In the genomic region with DNA sequence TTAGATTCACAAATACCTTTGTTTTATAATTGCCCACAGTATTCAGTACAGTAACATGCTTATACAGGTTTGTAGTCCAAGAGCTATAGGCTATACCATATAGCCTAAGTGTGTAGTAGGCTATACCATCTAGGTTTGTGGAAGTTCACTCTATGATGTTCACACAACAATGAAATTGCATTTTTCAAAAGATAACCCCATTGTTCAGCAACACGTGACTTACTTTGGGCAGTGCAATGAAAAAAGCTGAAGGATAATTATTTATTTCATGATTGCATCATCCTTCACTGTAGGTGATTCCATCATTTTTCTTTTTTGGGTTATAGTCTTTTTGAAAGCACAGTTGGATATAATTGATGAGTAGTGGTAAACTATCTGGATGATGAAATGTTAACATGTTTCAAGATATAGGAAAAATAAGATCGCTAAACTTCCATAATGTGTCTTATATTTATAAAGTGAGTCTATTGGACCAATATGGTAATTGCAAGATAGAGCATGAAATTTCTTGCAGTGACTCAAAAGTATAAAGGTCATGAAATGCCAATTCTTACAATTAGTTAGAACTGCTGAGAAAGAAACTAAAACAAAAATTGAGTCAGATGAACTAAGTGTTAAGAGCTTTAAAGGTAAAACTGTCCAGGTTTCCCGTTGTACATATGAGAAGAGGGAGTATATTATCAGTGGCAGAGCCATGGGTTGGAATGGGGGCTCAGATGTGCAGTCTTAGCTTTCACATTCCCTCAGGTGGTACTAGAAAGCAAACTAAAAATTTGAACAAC, we compare ENCODE assay signal across 1 cellular context.
TF ChIP-seq lines count a peak whose summit lies in the region.

No MANE protein-coding gene starts in this region.

TF ChIP-seq in K562, 482 proteins besides CTCF, POLR2A, EP300 and RAD21 (continued from another document and continues in another):
- TF ChIP-seq, protein P1, sequence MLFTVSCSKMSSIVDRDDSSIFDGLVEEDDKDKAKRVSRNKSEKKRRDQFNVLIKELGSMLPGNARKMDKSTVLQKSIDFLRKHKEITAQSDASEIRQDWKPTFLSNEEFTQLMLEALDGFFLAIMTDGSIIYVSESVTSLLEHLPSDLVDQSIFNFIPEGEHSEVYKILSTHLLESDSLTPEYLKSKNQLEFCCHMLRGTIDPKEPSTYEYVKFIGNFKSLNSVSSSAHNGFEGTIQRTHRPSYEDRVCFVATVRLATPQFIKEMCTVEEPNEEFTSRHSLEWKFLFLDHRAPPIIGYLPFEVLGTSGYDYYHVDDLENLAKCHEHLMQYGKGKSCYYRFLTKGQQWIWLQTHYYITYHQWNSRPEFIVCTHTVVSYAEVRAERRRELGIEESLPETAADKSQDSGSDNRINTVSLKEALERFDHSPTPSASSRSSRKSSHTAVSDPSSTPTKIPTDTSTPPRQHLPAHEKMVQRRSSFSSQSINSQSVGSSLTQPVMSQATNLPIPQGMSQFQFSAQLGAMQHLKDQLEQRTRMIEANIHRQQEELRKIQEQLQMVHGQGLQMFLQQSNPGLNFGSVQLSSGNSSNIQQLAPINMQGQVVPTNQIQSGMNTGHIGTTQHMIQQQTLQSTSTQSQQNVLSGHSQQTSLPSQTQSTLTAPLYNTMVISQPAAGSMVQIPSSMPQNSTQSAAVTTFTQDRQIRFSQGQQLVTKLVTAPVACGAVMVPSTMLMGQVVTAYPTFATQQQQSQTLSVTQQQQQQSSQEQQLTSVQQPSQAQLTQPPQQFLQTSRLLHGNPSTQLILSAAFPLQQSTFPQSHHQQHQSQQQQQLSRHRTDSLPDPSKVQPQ (CRISPR knock-in tag; IDR thresholded peaks at IDR 0.05; ENCODE audit: borderline replicate concordance): no peak
- TF ChIP-seq NR2F6 (CRISPR knock-in tag; IDR thresholded peaks at IDR 0.05) (no peak), EP400 (IDR thresholded peaks at IDR 0.05) (0 out of 2 replicates have a peak, but pooled peaks have one; percentile 25), TFAM (CRISPR knock-in tag; conservative IDR thresholded peaks at IDR 0.05) (no peak), MEIS2 (IDR thresholded peaks at IDR 0.05; ENCODE audit: partially characterized antibody) (peak; percentile 27), POLR2AphosphoS5 (IDR thresholded peaks at IDR 0.05; ENCODE audit: control insufficient read depth, insufficient read depth, low read depth, low read length) (no peak), FOXM1 (IDR thresholded peaks at IDR 0.05; ENCODE audit: low read depth) (peak; percentile 77), FOXM1 (CRISPR knock-in tag; IDR thresholded peaks at IDR 0.05; ENCODE audit: low read depth) (no peak), C11orf30 (IDR thresholded peaks at IDR 0.05; ENCODE audit: low read depth) (peak; percentile 39; the same call in 1 of the 2 replicates), ZNF3 (CRISPR knock-in tag; IDR thresholded peaks at IDR 0.05) (no peak), NFE2 (IDR thresholded peaks at IDR 0.05; ENCODE audit: low read depth) (0 out of 2 replicates have a peak, but pooled peaks have one; percentile 40), ZNF140 (CRISPR knock-in tag; IDR thresholded peaks at IDR 0.05) (no peak), TRIM24 (IDR thresholded peaks at IDR 0.05) (peak in 1 of 2 experiments; percentile 35; a peak in 2 of 4 replicates), WHSC1 (IDR thresholded peaks at IDR 0.05; ENCODE audit: low read length) (no peak), GTF2A2 (tag; IDR thresholded peaks at IDR 0.05) (no peak), ZNF311 (CRISPR knock-in tag; IDR thresholded peaks at IDR 0.05) (no peak), RAD51 (IDR thresholded peaks at IDR 0.05; ENCODE audit: borderline replicate concordance, low read depth) (peak; percentile 77), ZNF324 (CRISPR knock-in tag; IDR thresholded peaks at IDR 0.05) (no peak), CEBPB (tag; IDR thresholded peaks at IDR 0.05) (peak; percentile 92), BHLHE40 (IDR thresholded peaks at IDR 0.05; ENCODE audit: low read length) (0 out of 2 replicates have a peak, but pooled peaks have one; percentile 18), MAFG (tag; conservative IDR thresholded peaks at IDR 0.05) (peak; percentile 26; the same call in 1 of the 2 replicates), GTF2F1 (IDR thresholded peaks at IDR 0.05; ENCODE audit: low read depth, low read length) (no peak), TOE1 (IDR thresholded peaks at IDR 0.05; ENCODE audit: borderline replicate concordance) (peak; percentile 71; the same call in 1 of the 2 replicates), TOE1 (CRISPR knock-in tag; IDR thresholded peaks at IDR 0.05; ENCODE audit: borderline replicate concordance, low read depth) (no peak), ZSCAN32 (CRISPR knock-in tag; IDR thresholded peaks at IDR 0.05) (peak; percentile 86), CEBPG (CRISPR knock-in tag; IDR thresholded peaks at IDR 0.05) (peak; percentile 70), CEBPG (tag; conservative IDR thresholded peaks at IDR 0.05 in 1 of 2, IDR thresholded peaks at IDR 0.05 in 1 of 2) (peak; percentile 91 to 95)
- TF ChIP-seq, protein P2, sequence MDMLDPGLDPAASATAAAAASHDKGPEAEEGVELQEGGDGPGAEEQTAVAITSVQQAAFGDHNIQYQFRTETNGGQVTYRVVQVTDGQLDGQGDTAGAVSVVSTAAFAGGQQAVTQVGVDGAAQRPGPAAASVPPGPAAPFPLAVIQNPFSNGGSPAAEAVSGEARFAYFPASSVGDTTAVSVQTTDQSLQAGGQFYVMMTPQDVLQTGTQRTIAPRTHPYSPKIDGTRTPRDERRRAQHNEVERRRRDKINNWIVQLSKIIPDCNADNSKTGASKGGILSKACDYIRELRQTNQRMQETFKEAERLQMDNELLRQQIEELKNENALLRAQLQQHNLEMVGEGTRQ (CRISPR knock-in tag; IDR thresholded peaks at IDR 0.05): peak; percentile 62
- TF ChIP-seq, protein P3, sequence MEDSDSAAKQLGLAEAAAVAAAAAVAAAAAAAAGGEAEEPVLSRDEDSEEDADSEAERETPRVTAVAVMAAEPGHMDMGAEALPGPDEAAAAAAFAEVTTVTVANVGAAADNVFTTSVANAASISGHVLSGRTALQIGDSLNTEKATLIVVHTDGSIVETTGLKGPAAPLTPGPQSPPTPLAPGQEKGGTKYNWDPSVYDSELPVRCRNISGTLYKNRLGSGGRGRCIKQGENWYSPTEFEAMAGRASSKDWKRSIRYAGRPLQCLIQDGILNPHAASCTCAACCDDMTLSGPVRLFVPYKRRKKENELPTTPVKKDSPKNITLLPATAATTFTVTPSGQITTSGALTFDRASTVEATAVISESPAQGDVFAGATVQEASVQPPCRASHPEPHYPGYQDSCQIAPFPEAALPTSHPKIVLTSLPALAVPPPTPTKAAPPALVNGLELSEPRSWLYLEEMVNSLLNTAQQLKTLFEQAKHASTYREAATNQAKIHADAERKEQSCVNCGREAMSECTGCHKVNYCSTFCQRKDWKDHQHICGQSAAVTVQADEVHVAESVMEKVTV (CRISPR knock-in tag; IDR thresholded peaks at IDR 0.05): 0 out of 2 replicates have a peak, but pooled peaks have one; percentile 14
- TF ChIP-seq, protein P4, sequence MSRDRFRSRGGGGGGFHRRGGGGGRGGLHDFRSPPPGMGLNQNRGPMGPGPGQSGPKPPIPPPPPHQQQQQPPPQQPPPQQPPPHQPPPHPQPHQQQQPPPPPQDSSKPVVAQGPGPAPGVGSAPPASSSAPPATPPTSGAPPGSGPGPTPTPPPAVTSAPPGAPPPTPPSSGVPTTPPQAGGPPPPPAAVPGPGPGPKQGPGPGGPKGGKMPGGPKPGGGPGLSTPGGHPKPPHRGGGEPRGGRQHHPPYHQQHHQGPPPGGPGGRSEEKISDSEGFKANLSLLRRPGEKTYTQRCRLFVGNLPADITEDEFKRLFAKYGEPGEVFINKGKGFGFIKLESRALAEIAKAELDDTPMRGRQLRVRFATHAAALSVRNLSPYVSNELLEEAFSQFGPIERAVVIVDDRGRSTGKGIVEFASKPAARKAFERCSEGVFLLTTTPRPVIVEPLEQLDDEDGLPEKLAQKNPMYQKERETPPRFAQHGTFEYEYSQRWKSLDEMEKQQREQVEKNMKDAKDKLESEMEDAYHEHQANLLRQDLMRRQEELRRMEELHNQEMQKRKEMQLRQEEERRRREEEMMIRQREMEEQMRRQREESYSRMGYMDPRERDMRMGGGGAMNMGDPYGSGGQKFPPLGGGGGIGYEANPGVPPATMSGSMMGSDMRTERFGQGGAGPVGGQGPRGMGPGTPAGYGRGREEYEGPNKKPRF (IDR thresholded peaks at IDR 0.05; ENCODE audit: low read depth, low read length): no peak
- TF ChIP-seq, protein P5, sequence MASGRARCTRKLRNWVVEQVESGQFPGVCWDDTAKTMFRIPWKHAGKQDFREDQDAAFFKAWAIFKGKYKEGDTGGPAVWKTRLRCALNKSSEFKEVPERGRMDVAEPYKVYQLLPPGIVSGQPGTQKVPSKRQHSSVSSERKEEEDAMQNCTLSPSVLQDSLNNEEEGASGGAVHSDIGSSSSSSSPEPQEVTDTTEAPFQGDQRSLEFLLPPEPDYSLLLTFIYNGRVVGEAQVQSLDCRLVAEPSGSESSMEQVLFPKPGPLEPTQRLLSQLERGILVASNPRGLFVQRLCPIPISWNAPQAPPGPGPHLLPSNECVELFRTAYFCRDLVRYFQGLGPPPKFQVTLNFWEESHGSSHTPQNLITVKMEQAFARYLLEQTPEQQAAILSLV (tag; IDR thresholded peaks at IDR 0.05): peak; percentile 76
- TF ChIP-seq, protein P6, sequence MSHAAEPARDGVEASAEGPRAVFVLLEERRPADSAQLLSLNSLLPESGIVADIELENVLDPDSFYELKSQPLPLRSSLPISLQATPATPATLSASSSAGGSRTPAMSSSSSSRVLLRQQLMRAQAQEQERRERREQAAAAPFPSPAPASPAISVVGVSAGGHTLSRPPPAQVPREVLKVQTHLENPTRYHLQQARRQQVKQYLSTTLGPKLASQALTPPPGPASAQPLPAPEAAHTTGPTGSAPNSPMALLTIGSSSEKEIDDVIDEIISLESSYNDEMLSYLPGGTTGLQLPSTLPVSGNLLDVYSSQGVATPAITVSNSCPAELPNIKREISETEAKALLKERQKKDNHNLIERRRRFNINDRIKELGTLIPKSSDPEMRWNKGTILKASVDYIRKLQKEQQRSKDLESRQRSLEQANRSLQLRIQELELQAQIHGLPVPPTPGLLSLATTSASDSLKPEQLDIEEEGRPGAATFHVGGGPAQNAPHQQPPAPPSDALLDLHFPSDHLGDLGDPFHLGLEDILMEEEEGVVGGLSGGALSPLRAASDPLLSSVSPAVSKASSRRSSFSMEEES (CRISPR knock-in tag; IDR thresholded peaks at IDR 0.05): peak; percentile 83
- TF ChIP-seq, protein P7, sequence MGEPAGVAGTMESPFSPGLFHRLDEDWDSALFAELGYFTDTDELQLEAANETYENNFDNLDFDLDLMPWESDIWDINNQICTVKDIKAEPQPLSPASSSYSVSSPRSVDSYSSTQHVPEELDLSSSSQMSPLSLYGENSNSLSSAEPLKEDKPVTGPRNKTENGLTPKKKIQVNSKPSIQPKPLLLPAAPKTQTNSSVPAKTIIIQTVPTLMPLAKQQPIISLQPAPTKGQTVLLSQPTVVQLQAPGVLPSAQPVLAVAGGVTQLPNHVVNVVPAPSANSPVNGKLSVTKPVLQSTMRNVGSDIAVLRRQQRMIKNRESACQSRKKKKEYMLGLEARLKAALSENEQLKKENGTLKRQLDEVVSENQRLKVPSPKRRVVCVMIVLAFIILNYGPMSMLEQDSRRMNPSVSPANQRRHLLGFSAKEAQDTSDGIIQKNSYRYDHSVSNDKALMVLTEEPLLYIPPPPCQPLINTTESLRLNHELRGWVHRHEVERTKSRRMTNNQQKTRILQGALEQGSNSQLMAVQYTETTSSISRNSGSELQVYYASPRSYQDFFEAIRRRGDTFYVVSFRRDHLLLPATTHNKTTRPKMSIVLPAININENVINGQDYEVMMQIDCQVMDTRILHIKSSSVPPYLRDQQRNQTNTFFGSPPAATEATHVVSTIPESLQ (CRISPR knock-in tag; IDR thresholded peaks at IDR 0.05): no peak
- TF ChIP-seq, protein P8, sequence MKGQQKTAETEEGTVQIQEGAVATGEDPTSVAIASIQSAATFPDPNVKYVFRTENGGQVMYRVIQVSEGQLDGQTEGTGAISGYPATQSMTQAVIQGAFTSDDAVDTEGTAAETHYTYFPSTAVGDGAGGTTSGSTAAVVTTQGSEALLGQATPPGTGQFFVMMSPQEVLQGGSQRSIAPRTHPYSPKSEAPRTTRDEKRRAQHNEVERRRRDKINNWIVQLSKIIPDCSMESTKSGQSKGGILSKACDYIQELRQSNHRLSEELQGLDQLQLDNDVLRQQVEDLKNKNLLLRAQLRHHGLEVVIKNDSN (CRISPR knock-in tag; IDR thresholded peaks at IDR 0.05): peak; percentile 21; the same call in 1 of the 2 replicates
- TF ChIP-seq, protein P9, sequence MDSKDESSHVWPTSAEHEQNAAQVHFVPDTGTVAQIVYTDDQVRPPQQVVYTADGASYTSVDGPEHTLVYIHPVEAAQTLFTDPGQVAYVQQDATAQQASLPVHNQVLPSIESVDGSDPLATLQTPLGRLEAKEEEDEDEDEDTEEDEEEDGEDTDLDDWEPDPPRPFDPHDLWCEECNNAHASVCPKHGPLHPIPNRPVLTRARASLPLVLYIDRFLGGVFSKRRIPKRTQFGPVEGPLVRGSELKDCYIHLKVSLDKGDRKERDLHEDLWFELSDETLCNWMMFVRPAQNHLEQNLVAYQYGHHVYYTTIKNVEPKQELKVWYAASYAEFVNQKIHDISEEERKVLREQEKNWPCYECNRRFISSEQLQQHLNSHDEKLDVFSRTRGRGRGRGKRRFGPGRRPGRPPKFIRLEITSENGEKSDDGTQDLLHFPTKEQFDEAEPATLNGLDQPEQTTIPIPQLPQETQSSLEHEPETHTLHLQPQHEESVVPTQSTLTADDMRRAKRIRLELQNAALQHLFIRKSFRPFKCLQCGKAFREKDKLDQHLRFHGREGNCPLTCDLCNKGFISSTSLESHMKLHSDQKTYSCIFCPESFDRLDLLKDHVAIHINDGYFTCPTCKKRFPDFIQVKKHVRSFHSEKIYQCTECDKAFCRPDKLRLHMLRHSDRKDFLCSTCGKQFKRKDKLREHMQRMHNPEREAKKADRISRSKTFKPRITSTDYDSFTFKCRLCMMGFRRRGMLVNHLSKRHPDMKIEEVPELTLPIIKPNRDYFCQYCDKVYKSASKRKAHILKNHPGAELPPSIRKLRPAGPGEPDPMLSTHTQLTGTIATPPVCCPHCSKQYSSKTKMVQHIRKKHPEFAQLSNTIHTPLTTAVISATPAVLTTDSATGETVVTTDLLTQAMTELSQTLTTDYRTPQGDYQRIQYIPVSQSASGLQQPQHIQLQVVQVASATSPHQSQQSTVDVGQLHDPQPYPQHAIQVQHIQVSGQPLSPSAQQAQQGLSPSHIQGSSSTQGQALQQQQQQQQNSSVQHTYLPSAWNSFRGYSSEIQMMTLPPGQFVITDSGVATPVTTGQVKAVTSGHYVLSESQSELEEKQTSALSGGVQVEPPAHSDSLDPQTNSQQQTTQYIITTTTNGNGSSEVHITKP (IDR thresholded peaks at IDR 0.05; ENCODE audit: partially characterized antibody): peak; percentile 57
